Comparison of ENCODE assay signal across 8 cellular contexts in genomic region chr19:18785179-18786124, GRCh38. TPM values are rescaled to one million over a fixed set of nuclear protein-coding genes. Genes with fewer than 3 reads are reported as not detected.
A peak's percentile ranks its signal among the peaks of the same experiment; 100 is the strongest.
DNase-seq lines count a peak whose midpoint lies in the region; ATAC-seq and TF ChIP-seq lines count a peak whose summit lies in the region.

No MANE protein-coding gene starts in this region.

- no peaks in the 10 kb centered on the region for H3K36me3 ChIP-seq in HUES6 (ENCODE audit: control insufficient read depth, insufficient read depth, low read length)
- no peaks in the 10 kb centered on the region for H3K36me3 ChIP-seq in left ventricle myocardium inferior

- H3K27ac Mint-ChIP-seq in activated naive CD4-positive, alpha-beta T cell treated with anti-CD3 and anti-CD28 coated beads, Interleukin-2, amount 10 ng/mL, durations not matched to agents 7 days and 5 days = no peak overlapping the region

- H3K4me1 ChIP-seq in HUES6 (ENCODE audit: control insufficient read depth, insufficient read depth, low read length) (peaks cover 15% of the 10 kb centered on the region), left ventricle myocardium inferior (peaks cover 36% of the 10 kb centered on the region)

- no peak overlapping the region for H3K27ac ChIP-seq in HUES6 (ENCODE audit: low read depth, low read length)
- no peak overlapping the region for H3K27ac ChIP-seq in left ventricle myocardium inferior (replicated peaks)

- DNase-seq in CD1c-positive myeloid dendritic cell (ENCODE audit: extremely low spot score) (peak; percentile 70), left ventricle myocardium inferior (peak; percentile 73), dedifferentiated amniotic fluid mesenchymal stem cell (ENCODE audit: extremely low spot score) (no peak)
- DNase-seq in activated naive CD4-positive, alpha-beta T cell treated with anti-CD3 and anti-CD28 coated beads, Interleukin-2, amount 10 ng/mL, durations not matched to agents 7 days and 5 days = peak; percentile 78
- peak; percentile 87 for DNase-seq in stimulated activated CD4-positive, alpha-beta T cell treated with anti-CD3 and anti-CD28 coated beads, Interleukin-15, amount 100 ng/mL, for 24 hours

- H3K27me3 Mint-ChIP-seq in activated naive CD4-positive, alpha-beta T cell treated with anti-CD3 and anti-CD28 coated beads, Interleukin-2, amount 10 ng/mL, durations not matched to agents 7 days and 5 days = peaks cover 7% of the 10 kb centered on the region

- CTCF ChIA-PET in activated naive CD4-positive, alpha-beta T cell treated with anti-CD3 and anti-CD28 coated beads, Interleukin-2, amount 10 ng/mL, durations not matched to agents 7 days and 5 days (lab: Charles Lee) = no interaction called here

- ATAC-seq in SK-N-SH treated with all-trans-retinoic acid at 6 μM for 48 hours (peak; percentile 78), GM18517 (IDR thresholded peaks at IDR 0.05; ENCODE audit: unreplicated experiment) (no peak)

- no peak overlapping the region for H3K9ac ChIP-seq in HUES6 (ENCODE audit: low read length)

- H3K36me3 Mint-ChIP-seq in activated naive CD4-positive, alpha-beta T cell treated with anti-CD3 and anti-CD28 coated beads, Interleukin-2, amount 10 ng/mL, durations not matched to agents 7 days and 5 days = peaks cover 3% of the 10 kb centered on the region

- H3K27me3 ChIP-seq in HUES6 (ENCODE audit: control insufficient read depth, insufficient read depth, low read length) (peaks cover 98% of the 10 kb centered on the region), left ventricle myocardium inferior (ENCODE audit: low read depth) (peaks cover 89% of the 10 kb centered on the region)

- H3K9me3 Mint-ChIP-seq in activated naive CD4-positive, alpha-beta T cell treated with anti-CD3 and anti-CD28 coated beads, Interleukin-2, amount 10 ng/mL, durations not matched to agents 7 days and 5 days = no peaks in the 10 kb centered on the region

- intact Hi-C loops in left ventricle myocardium inferior (cut with micrococcal nuclease) = no loop called here

- peaks cover 37% of the 10 kb centered on the region for H3K4me1 Mint-ChIP-seq in activated naive CD4-positive, alpha-beta T cell treated with anti-CD3 and anti-CD28 coated beads, Interleukin-2, amount 10 ng/mL, durations not matched to agents 7 days and 5 days

- H3K9me3 ChIP-seq in HUES6 (ENCODE audit: control insufficient read depth, insufficient read depth, low read depth, low read length) (no peaks in the 10 kb centered on the region), left ventricle myocardium inferior (replicated peaks) (no peaks in the 10 kb centered on the region)

- H3K4me3 Mint-ChIP-seq in activated naive CD4-positive, alpha-beta T cell treated with anti-CD3 and anti-CD28 coated beads, Interleukin-2, amount 10 ng/mL, durations not matched to agents 7 days and 5 days = no peak overlapping the region

- peak overlapping the region; percentile 48 for H3K4me3 ChIP-seq in HUES6 (ENCODE audit: low read depth, low read length)
- H3K4me3 ChIP-seq in left ventricle myocardium inferior = peak overlapping the region; percentile 45

- no peak for TF ChIP-seq CTCF in left ventricle myocardium inferior (IDR thresholded peaks at IDR 0.05; ENCODE audit: borderline replicate concordance)

TF ChIP-seq in SK-N-SH treated with all-trans-retinoic acid at 6 μM for 48 hours, 23 proteins besides CTCF, POLR2A, EP300 and RAD21:
- no peak for TF ChIP-seq CSDC2 (CRISPR knock-in tag; IDR thresholded peaks at IDR 0.05)
- TF ChIP-seq ZNF565 (CRISPR knock-in tag; conservative IDR thresholded peaks at IDR 0.05; ENCODE audit: low read depth) = no peak
TF ChIP-seq in SK-N-SH treated with all-trans-retinoic acid at 6 μM for 48 hours: peak in this region for 0.

RNA-seq across cellular contexts. Expression of gene COMP, which starts 5.7 kb away (rescaled TPM):
- total RNA-seq in left ventricle myocardium inferior = 1.2 TPM

RNA-seq across cellular contexts. Expression of gene UPF1, which starts 46.3 kb away (rescaled TPM):
- 32.3 TPM for total RNA-seq in left ventricle myocardium inferior
